Comparison of ENCODE assay signal across 32 cellular contexts in genomic region chr4:105725623-105726022, GRCh38.
"Had no signal": no experiment of that assay in that cellular context is flagged by ENCODE, and none has a peak within 500 bp of the region (broad histone marks: within the 10 kb centered on the region; RNA-seq: fewer than 3 reads in every experiment).

No MANE protein-coding gene starts in this region.

- H3K4me1 ChIP-seq: adrenal gland, ascending aorta, body of pancreas, breast epithelium had no signal

- H3K4me3 ChIP-seq: adrenal gland, ascending aorta, body of pancreas, breast epithelium, cardiac muscle cell had no signal

- DNase-seq: activated effector memory CD4-positive, alpha-beta T cell treated with anti-CD3 and anti-CD28 coated beads, Interleukin-2, amount 50 U/mL, for 16 hours; activated effector memory CD4-positive, alpha-beta T cell treated with Interleukin-2 at 50 U/mL for 16 hours; activated gamma-delta T cell; activated gamma-delta T cell treated with Interleukin-2 at 50 U/mL for 16 hours; activated naive CD4-positive, alpha-beta T cell; activated naive CD4-positive, alpha-beta T cell treated with anti-CD3 and anti-CD28 coated beads for 36 hours; activated naive CD4-positive, alpha-beta T cell treated with anti-CD3 and anti-CD28 coated beads, Interleukin-2, amount 10 ng/mL, durations not matched to agents 7 days and 5 days; activated naive CD4-positive, alpha-beta T cell treated with anti-CD3 and anti-CD28 coated beads, Interleukin-2, amount 50 U/mL, for 16 hours; activated naive CD4-positive, alpha-beta T cell treated with Interleukin-2 at 50 U/mL for 16 hours; activated naive CD8-positive, alpha-beta T cell treated with anti-CD3 and anti-CD28 coated beads for 36 hours; activated naive CD8-positive, alpha-beta T cell treated with anti-CD3 and anti-CD28 coated beads, Interleukin-2, amount 10 ng/mL, durations not matched to agents 7 days and 5 days; activated naive CD8-positive, alpha-beta T cell treated with anti-CD3 and anti-CD28 coated beads, Interleukin-2, amount 50 U/mL, for 24 hours; activated T-cell treated with anti-CD3 and anti-CD28 coated beads, Interleukin-2, amount 50 U/mL, for 1 hour; activated T-cell treated with anti-CD3 and anti-CD28 coated beads, Interleukin-2, amount 50 U/mL, for 24 hours; activated T-cell treated with anti-CD3 and anti-CD28 coated beads, Interleukin-2, amount 50 U/mL, for 4 hours; activated T-cell treated with anti-CD3 and anti-CD28 coated beads, Interleukin-2, amount 50 U/mL, for 48 hours; activated T-cell treated with anti-CD3 and anti-CD28 coated beads, Interleukin-2, amount 50 U/mL, for 72 hours; adrenal gland; amniotic stem cell; amygdala; anterior cingulate cortex; aorta; body of pancreas; caudate nucleus; central memory CD4-positive, alpha-beta T cell; cerebellar nuclear complex had no signal

- H3K27ac ChIP-seq: adrenal gland, ascending aorta, body of pancreas, breast epithelium, cardiac muscle cell had no signal

- H3K27me3 ChIP-seq: adrenal gland, ascending aorta, body of pancreas, breast epithelium, cardiac muscle cell had no signal

- ATAC-seq: activated naive CD4-positive, alpha-beta T cell treated with anti-CD3 and anti-CD28 coated beads, Interleukin-2, amount 50 U/mL, for 72 hours; activated naive CD8-positive, alpha-beta T cell treated with anti-CD3 and anti-CD28 coated beads, Interleukin-2, amount 50 U/mL, for 24 hours; activated T-cell treated with anti-CD3 and anti-CD28 coated beads, Interleukin-2, amount 50 U/mL, for 4 hours; activated T-cell treated with anti-CD3 and anti-CD28 coated beads, Interleukin-2, amount 50 U/mL, for 72 hours; activated T-helper 17 cell treated with anti-CD3 and anti-CD28 coated beads, Interleukin-2, amount 50 U/mL, for 72 hours; body of pancreas had no signal

- FAIRE-seq: astrocyte had no signal

- H3K9me3 ChIP-seq: adrenal gland, body of pancreas had no signal
